Comparison of ENCODE assay signal across 9 cellular contexts in genomic region chr1:61053281-61053711, GRCh38. TPM values are rescaled to one million over a fixed set of nuclear protein-coding genes. Genes with fewer than 3 reads are reported as not detected.
A peak's percentile ranks its signal among the peaks of the same experiment; 100 is the strongest.
DNase-seq lines count a peak whose midpoint lies in the region; TF ChIP-seq lines count a peak whose summit lies in the region.
"Had no signal": no experiment of that assay in that cellular context is flagged by ENCODE, and none has a peak within 500 bp of the region (broad histone marks: within the 10 kb centered on the region; RNA-seq: fewer than 3 reads in every experiment).

No MANE protein-coding gene starts in this region.

- H3K27ac Mint-ChIP-seq in activated naive CD4-positive, alpha-beta T cell treated with anti-CD3 and anti-CD28 coated beads, Interleukin-2, amount 50 U/mL, for 24 hours, result no peak overlapping the region
- H3K27ac Mint-ChIP-seq in mesothelial cell of epicardium, result peak overlapping the region; percentile 96
- peak overlapping the region; percentile 24 for H3K27ac Mint-ChIP-seq in type B pancreatic cell

- TF ChIP-seq CTCF in choroid plexus epithelial cell (conservative IDR thresholded peaks at IDR 0.05; ENCODE audit: low read depth, low read length) (no peak), mesothelial cell of epicardium (IDR thresholded peaks at IDR 0.05; ENCODE audit: unreplicated experiment) (no peak), type B pancreatic cell (conservative IDR thresholded peaks at IDR 0.05) (no peak)

- H3K4me3 ChIP-seq in choroid plexus epithelial cell (ENCODE audit: low read depth, low read length), result peak overlapping the region; percentile 50

- H3K36me3 Mint-ChIP-seq in activated naive CD4-positive, alpha-beta T cell treated with anti-CD3 and anti-CD28 coated beads, Interleukin-2, amount 50 U/mL, for 24 hours, result no peaks in the 10 kb centered on the region
- H3K36me3 Mint-ChIP-seq in mesothelial cell of epicardium, result no peaks in the 10 kb centered on the region
- no peaks in the 10 kb centered on the region for H3K36me3 Mint-ChIP-seq in type B pancreatic cell

- H3K27me3 Mint-ChIP-seq in activated naive CD4-positive, alpha-beta T cell treated with anti-CD3 and anti-CD28 coated beads, Interleukin-2, amount 50 U/mL, for 24 hours, result peaks cover 46% of the 10 kb centered on the region
- H3K27me3 Mint-ChIP-seq in mesothelial cell of epicardium (ENCODE audit: low read depth) (no peaks in the 10 kb centered on the region), type B pancreatic cell (peaks cover 67% of the 10 kb centered on the region)

- H3K4me3 Mint-ChIP-seq in activated naive CD4-positive, alpha-beta T cell treated with anti-CD3 and anti-CD28 coated beads, Interleukin-2, amount 50 U/mL, for 24 hours, result peak overlapping the region; percentile 74
- H3K4me3 Mint-ChIP-seq in mesothelial cell of epicardium (peak overlapping the region; percentile 83), type B pancreatic cell (peak overlapping the region; percentile 81)

- DNase-seq in activated naive CD4-positive, alpha-beta T cell treated with anti-CD3 and anti-CD28 coated beads, Interleukin-2, amount 50 U/mL, for 16 hours, result no peak
- DNase-seq in choroid plexus epithelial cell (ENCODE audit: low read depth) (no peak), mesothelial cell of epicardium (ENCODE audit: low spot score in 2 of 2, unreplicated experiment in 2 of 2) (no peak), type B pancreatic cell (ENCODE audit: extremely low spot score, unreplicated experiment) (no peak), kidney tubule cell (ENCODE audit: low spot score) (no peak)
- no peak for DNase-seq in stimulated activated CD8-positive, alpha-beta memory T cell treated with anti-CD3 and anti-CD28 coated beads, Interleukin-4, amount 100 ng/mL, for 48 hours
- no peak for DNase-seq in stimulated activated CD4-positive, alpha-beta T cell treated with anti-CD3 and anti-CD28 coated beads, Interleukin-4, amount 100 ng/mL, for 24 hours
- DNase-seq: NCI-H1105 had no signal

- no peaks in the 10 kb centered on the region for H3K9me3 Mint-ChIP-seq in activated naive CD4-positive, alpha-beta T cell treated with anti-CD3 and anti-CD28 coated beads, Interleukin-2, amount 50 U/mL, for 24 hours
- no peaks in the 10 kb centered on the region for H3K9me3 Mint-ChIP-seq in mesothelial cell of epicardium
- no peaks in the 10 kb centered on the region for H3K9me3 Mint-ChIP-seq in type B pancreatic cell

- peaks cover 44% of the 10 kb centered on the region for H3K4me1 Mint-ChIP-seq in activated naive CD4-positive, alpha-beta T cell treated with anti-CD3 and anti-CD28 coated beads, Interleukin-2, amount 50 U/mL, for 24 hours
- peaks cover 61% of the 10 kb centered on the region for H3K4me1 Mint-ChIP-seq in mesothelial cell of epicardium
- H3K4me1 Mint-ChIP-seq in type B pancreatic cell (ENCODE audit: unreplicated experiment), result peaks cover 48% of the 10 kb centered on the region

RNA-seq across cellular contexts. Expression of gene NFIA, which starts 29.1 kb away (rescaled TPM):
- 152 to 163 TPM (median 162 TPM) in 3 replicates for total RNA-seq in mesothelial cell of epicardium
- total RNA-seq in type B pancreatic cell (ENCODE audit: low replicate concordance), result 10.5 and 49.4 TPM in 2 replicates
